22 cellular contexts compared by ENCODE assay signal in the genomic region with DNA sequence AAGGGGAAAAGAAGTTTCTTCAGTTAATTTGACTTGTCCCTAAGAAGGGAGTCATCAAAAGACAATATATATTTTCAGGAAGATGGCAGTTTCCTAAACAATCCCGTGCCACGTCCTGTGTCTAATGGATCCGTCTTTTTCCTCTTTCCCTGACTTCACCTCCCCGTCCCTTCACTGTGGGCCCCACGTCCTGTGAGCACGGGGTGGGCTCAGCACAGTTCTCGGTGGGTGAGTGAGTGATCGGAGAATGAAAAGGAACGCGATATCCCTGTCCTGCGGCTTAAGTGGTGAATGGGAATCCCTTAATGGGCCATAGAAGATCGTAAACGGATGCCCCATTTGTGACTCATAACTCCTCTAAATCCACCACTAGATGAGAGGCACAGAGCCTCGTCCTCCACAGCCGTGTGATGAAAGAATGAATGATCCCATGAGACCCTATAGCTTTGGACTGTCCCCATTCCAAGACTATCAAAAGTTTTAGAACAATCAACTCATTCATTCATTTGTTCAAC.
"Had no signal": no experiment of that assay in that cellular context is flagged by ENCODE, and none has a peak within 500 bp of the region (broad histone marks: within the 10 kb centered on the region; RNA-seq: fewer than 3 reads in every experiment).

No MANE protein-coding gene starts in this region.

- H3K9me3 Mint-ChIP-seq: dendritic cell treated with granulocyte-macrophage colony-stimulating factor and Interleukin-4, amounts not matched to agents 40 ng/mL and 50 ng/mL, for 4 days; effector memory CD8-positive, alpha-beta T cell; immature natural killer cell; memory B cell; naive B cell; type B pancreatic cell had no signal

- H3K4me3 Mint-ChIP-seq: dendritic cell treated with granulocyte-macrophage colony-stimulating factor and Interleukin-4, amounts not matched to agents 40 ng/mL and 50 ng/mL, for 4 days; effector memory CD8-positive, alpha-beta T cell; immature natural killer cell; memory B cell; nephron; type B pancreatic cell had no signal

- H3K27ac ChIP-seq: esophagus squamous epithelium, foreskin keratinocyte, left ventricle myocardium inferior, lower lobe of right lung, parathyroid adenoma, psoas muscle, right lobe of liver, stomach, thoracic aorta, uterus had no signal

- H3K27me3 ChIP-seq: esophagus squamous epithelium, foreskin keratinocyte, right lobe of liver, uterus had no signal

- H3K9me3 ChIP-seq: esophagus squamous epithelium, left ventricle myocardium inferior, lower lobe of right lung, psoas muscle, right lobe of liver, stomach, thoracic aorta, uterus had no signal

- H3K27ac Mint-ChIP-seq: dendritic cell treated with granulocyte-macrophage colony-stimulating factor and Interleukin-4, amounts not matched to agents 40 ng/mL and 50 ng/mL, for 4 days; effector memory CD8-positive, alpha-beta T cell; immature natural killer cell; memory B cell; nephron; type B pancreatic cell had no signal

- H3K36me3 ChIP-seq: esophagus squamous epithelium, left ventricle myocardium inferior, lower lobe of right lung, right lobe of liver, stomach, thoracic aorta, uterus had no signal

- DNase-seq: effector memory CD8-positive, alpha-beta T cell; esophagus squamous epithelium; foreskin keratinocyte; immature natural killer cell; kidney; left cardiac atrium; left ventricle myocardium inferior; lower lobe of right lung; midbrain; naive B cell; psoas muscle; right lobe of liver; stimulated activated naive CD4-positive, alpha-beta T cell; stomach; substantia nigra; uterus had no signal

- H3K36me3 Mint-ChIP-seq: immature natural killer cell, memory B cell, naive B cell, type B pancreatic cell had no signal

- H2AFZ ChIP-seq: parathyroid adenoma had no signal

- H3K4me1 ChIP-seq: foreskin keratinocyte, parathyroid adenoma, psoas muscle, right lobe of liver, uterus had no signal

- H3K9ac ChIP-seq: parathyroid adenoma had no signal

- H3K79me2 ChIP-seq: parathyroid adenoma had no signal

- H3K4me3 ChIP-seq: esophagus squamous epithelium, left ventricle myocardium inferior, lower lobe of right lung, psoas muscle, right lobe of liver, stomach, thoracic aorta, uterus had no signal
